ENCODE assay signal across 1 cellular context in the genomic region with DNA sequence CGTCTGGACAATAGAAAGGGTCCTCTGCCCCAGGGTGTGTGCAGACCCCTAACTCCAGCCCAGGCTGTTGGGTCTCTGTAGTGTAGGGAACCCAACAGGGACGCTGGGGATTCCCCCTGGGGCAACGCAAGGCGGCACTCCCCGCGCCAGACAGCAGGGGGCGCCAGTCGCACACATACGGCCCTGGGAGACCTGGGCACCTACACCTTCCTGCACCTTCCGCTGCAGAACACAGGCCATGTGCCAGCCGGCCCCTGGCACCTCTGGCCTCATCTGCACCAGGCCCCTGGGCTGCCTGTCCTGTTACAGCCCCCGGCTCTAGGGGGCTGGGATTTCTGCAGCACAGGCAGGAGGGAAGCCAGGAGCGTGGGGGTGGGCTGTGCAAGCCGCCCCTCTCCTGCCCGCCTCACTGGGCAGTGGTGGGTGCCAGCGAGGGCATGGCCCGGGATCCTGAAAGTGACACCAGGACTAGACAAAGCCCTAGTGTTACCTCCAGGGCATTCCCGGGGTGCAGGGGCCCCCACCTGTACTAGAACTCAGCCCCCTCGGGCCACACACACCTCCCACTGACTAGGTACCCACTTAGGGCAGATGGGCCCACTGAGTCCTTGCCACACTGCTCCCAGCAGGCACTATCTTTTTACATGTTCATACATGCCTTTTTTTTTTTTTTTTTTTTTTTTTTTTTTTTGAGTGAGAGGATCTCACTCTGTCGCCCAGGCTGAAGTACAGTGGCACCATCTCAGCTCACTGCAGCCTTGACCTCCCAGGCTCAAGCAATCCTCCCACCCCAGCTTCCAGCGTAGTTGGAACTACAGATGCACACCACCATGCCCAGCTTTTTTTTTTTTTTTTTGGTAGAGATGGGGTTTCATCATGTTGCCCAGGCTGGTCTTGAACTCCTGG.
TF ChIP-seq lines count a peak whose summit lies in the region.

No MANE protein-coding gene starts in this region.

TF ChIP-seq in WTC11, 78 proteins besides CTCF, POLR2A, EP300 and RAD21 (continued from another document):
- TF ChIP-seq, protein P1, sequence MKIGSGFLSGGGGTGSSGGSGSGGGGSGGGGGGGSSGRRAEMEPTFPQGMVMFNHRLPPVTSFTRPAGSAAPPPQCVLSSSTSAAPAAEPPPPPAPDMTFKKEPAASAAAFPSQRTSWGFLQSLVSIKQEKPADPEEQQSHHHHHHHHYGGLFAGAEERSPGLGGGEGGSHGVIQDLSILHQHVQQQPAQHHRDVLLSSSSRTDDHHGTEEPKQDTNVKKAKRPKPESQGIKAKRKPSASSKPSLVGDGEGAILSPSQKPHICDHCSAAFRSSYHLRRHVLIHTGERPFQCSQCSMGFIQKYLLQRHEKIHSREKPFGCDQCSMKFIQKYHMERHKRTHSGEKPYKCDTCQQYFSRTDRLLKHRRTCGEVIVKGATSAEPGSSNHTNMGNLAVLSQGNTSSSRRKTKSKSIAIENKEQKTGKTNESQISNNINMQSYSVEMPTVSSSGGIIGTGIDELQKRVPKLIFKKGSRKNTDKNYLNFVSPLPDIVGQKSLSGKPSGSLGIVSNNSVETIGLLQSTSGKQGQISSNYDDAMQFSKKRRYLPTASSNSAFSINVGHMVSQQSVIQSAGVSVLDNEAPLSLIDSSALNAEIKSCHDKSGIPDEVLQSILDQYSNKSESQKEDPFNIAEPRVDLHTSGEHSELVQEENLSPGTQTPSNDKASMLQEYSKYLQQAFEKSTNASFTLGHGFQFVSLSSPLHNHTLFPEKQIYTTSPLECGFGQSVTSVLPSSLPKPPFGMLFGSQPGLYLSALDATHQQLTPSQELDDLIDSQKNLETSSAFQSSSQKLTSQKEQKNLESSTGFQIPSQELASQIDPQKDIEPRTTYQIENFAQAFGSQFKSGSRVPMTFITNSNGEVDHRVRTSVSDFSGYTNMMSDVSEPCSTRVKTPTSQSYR (CRISPR knock-in tag; IDR thresholded peaks at IDR 0.05), result no peak
- TF ChIP-seq FOXJ3 (CRISPR knock-in tag; IDR thresholded peaks at IDR 0.05; ENCODE audit: borderline replicate concordance) (no peak), RORB (CRISPR knock-in tag; IDR thresholded peaks at IDR 0.05) (no peak), SP1 (CRISPR knock-in tag; conservative IDR thresholded peaks at IDR 0.05) (no peak), MXD4 (CRISPR knock-in tag; IDR thresholded peaks at IDR 0.05; ENCODE audit: borderline replicate concordance) (no peak)
- TF ChIP-seq, protein P2, sequence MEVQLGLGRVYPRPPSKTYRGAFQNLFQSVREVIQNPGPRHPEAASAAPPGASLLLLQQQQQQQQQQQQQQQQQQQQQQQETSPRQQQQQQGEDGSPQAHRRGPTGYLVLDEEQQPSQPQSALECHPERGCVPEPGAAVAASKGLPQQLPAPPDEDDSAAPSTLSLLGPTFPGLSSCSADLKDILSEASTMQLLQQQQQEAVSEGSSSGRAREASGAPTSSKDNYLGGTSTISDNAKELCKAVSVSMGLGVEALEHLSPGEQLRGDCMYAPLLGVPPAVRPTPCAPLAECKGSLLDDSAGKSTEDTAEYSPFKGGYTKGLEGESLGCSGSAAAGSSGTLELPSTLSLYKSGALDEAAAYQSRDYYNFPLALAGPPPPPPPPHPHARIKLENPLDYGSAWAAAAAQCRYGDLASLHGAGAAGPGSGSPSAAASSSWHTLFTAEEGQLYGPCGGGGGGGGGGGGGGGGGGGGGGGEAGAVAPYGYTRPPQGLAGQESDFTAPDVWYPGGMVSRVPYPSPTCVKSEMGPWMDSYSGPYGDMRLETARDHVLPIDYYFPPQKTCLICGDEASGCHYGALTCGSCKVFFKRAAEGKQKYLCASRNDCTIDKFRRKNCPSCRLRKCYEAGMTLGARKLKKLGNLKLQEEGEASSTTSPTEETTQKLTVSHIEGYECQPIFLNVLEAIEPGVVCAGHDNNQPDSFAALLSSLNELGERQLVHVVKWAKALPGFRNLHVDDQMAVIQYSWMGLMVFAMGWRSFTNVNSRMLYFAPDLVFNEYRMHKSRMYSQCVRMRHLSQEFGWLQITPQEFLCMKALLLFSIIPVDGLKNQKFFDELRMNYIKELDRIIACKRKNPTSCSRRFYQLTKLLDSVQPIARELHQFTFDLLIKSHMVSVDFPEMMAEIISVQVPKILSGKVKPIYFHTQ (CRISPR knock-in tag; IDR thresholded peaks at IDR 0.05), result no peak
